Comparison of ENCODE assay signal across 1 cellular context in genomic region chr4:14168919-14169318, GRCh38.
TF ChIP-seq lines count a peak whose summit lies in the region.

No MANE protein-coding gene starts in this region.

TF ChIP-seq in SK-N-SH treated with all-trans-retinoic acid at 6 μM for 48 hours, 23 proteins besides CTCF, POLR2A, EP300 and RAD21 (continued from another document):
- TF ChIP-seq POU6F1 (CRISPR knock-in tag; IDR thresholded peaks at IDR 0.05; ENCODE audit: borderline replicate concordance, low read depth) (no peak), ZNF8 (CRISPR knock-in tag; IDR thresholded peaks at IDR 0.05) (no peak), GLIS3 (CRISPR knock-in tag; IDR thresholded peaks at IDR 0.05) (no peak), TCF4 (CRISPR knock-in tag; IDR thresholded peaks at IDR 0.05; ENCODE audit: borderline replicate concordance) (no peak), TOX (CRISPR knock-in tag; IDR thresholded peaks at IDR 0.05; ENCODE audit: borderline replicate concordance) (no peak), BACH2 (CRISPR knock-in tag; IDR thresholded peaks at IDR 0.05; ENCODE audit: borderline replicate concordance) (no peak), CREB5 (CRISPR knock-in tag; IDR thresholded peaks at IDR 0.05; ENCODE audit: low read depth) (no peak), PPARA (CRISPR knock-in tag; IDR thresholded peaks at IDR 0.05; ENCODE audit: borderline replicate concordance) (no peak)
TF ChIP-seq in SK-N-SH treated with all-trans-retinoic acid at 6 μM for 48 hours: peak in this region for 0.
